In the genomic region with DNA sequence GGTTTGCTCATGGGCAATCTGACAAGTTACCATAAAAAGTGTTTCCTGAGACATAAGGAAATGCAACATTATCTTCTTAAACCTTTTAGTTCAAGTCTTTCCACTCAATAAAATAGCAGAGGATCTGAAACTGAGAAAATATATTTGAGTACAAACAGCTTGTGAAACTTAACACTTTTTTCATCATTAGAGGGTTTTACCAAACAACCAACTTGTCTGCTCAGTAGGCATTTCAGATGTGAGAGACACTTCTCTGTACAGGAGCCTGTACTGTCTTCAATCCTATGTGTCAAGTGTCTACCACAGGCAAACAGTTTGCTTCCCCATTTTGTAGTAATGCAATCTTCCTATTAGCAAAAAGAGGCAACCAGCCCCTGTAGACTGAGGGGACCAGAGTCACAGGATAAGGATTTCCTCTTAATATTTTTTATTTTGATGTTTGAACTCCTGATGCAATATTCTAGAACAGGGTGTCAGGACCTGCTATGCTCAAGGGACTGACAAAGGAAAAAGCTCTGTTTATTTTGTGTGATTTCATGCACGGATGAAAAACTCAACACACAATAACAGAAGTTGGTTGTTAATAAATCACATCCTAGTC, we compare ENCODE assay signal across 16 cellular contexts.
DNase-seq lines count a peak whose midpoint lies in the region; ATAC-seq lines count a peak whose summit lies in the region.
"Had no signal": no experiment of that assay in that cellular context is flagged by ENCODE, and none has a peak within 500 bp of the region (broad histone marks: within the 10 kb centered on the region; RNA-seq: fewer than 3 reads in every experiment).

No MANE protein-coding gene starts in this region.

- DNase-seq in DMS53 treated with DMSO at 0.1 percent for 48 hours (lab: John Stamatoyannopoulos, UW; ENCODE audit: unreplicated experiment) (peak; percentile 10), ureter (ENCODE audit: low spot score) (no peak), foreskin melanocyte (no peak), NCI-H748 (lab: John Stamatoyannopoulos, UW; ENCODE audit: unreplicated experiment) (no peak)
- DNase-seq: dermis blood vessel endothelial cell; EL; foreskin fibroblast; left cardiac atrium; naive thymus-derived CD8-positive, alpha-beta T cell; NCI-H2227 treated with DMSO at 0.1 percent for 48 hours; transverse colon had no signal

- ATAC-seq in GM19324 (IDR thresholded peaks at IDR 0.05; ENCODE audit: low FRiP score, unreplicated experiment) (peak; percentile 98), HG02798 (IDR thresholded peaks at IDR 0.05; ENCODE audit: poor library complexity, unreplicated experiment) (peak; percentile 84), HG03571 (IDR thresholded peaks at IDR 0.05; ENCODE audit: unreplicated experiment) (peak; percentile 74), esophagus mucosa (no peak)
- ATAC-seq: K562; left cardiac atrium; naive thymus-derived CD8-positive, alpha-beta T cell had no signal
